In the genomic region with DNA sequence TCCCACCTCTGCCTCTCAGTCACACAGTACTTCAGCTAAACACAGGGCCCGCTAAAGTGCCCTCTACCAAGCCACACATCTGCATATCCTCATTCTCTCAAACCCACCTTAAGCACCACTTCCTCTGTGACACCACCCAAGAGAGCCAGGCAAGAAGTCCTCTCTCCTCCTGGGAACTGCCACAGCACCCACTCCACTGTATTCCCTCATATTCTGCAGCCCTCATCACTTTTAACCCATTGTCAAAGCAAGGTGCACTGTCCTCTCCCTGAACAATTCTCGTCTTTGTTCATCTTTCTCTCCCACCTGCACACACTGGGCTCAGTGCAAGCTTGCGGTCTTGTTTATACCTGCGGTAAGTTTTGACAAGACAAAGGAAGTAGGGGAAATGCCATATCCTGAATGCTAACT, we compare ENCODE assay signal across 1 cellular context.
TF ChIP-seq lines count a peak whose summit lies in the region.

No MANE protein-coding gene starts in this region.

TF ChIP-seq in GM12878, 131 proteins besides CTCF, POLR2A, EP300 and RAD21 (continued from another document and continues in another):
- TF ChIP-seq, protein P1, sequence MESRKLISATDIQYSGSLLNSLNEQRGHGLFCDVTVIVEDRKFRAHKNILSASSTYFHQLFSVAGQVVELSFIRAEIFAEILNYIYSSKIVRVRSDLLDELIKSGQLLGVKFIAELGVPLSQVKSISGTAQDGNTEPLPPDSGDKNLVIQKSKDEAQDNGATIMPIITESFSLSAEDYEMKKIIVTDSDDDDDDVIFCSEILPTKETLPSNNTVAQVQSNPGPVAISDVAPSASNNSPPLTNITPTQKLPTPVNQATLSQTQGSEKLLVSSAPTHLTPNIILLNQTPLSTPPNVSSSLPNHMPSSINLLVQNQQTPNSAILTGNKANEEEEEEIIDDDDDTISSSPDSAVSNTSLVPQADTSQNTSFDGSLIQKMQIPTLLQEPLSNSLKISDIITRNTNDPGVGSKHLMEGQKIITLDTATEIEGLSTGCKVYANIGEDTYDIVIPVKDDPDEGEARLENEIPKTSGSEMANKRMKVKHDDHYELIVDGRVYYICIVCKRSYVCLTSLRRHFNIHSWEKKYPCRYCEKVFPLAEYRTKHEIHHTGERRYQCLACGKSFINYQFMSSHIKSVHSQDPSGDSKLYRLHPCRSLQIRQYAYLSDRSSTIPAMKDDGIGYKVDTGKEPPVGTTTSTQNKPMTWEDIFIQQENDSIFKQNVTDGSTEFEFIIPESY (IDR thresholded peaks at IDR 0.05), result no peak
- TF ChIP-seq ZNF687 (IDR thresholded peaks at IDR 0.05) (no peak), EGR1 (IDR thresholded peaks at IDR 0.05; ENCODE audit: borderline replicate concordance in 1 of 2, low read depth in 2 of 2, low read length in 2 of 2) (no peak), CREB1 (IDR thresholded peaks at IDR 0.05; ENCODE audit: low read depth) (no peak), STAT1 (conservative IDR thresholded peaks at IDR 0.05) (no peak), YY1 (IDR thresholded peaks at IDR 0.05; ENCODE audit: low read depth, low read length) (no peak), SMAD1 (IDR thresholded peaks at IDR 0.05; ENCODE audit: low read depth, partially characterized antibody) (no peak), POU2F2 (IDR thresholded peaks at IDR 0.05; ENCODE audit: borderline replicate concordance, low read depth, low read length) (peak; percentile 92; the same call in 2 of the 3 replicates), ETV6 (conservative IDR thresholded peaks at IDR 0.05 in 1 of 2, IDR thresholded peaks at IDR 0.05 in 1 of 2; ENCODE audit: borderline replicate concordance in 1 of 2, low read depth in 1 of 2) (peak in 1 of 2 experiments; percentile 72; a peak in 2 of 4 replicates), MYB (IDR thresholded peaks at IDR 0.05; ENCODE audit: borderline replicate concordance, low read depth, low read length) (no peak), ZNF622 (IDR thresholded peaks at IDR 0.05) (no peak), SP1 (IDR thresholded peaks at IDR 0.05; ENCODE audit: low read depth, low read length) (no peak), LARP7 (IDR thresholded peaks at IDR 0.05) (no peak), BCL11A (IDR thresholded peaks at IDR 0.05; ENCODE audit: low read depth, low read length) (peak; percentile 36; the same call in 1 of the 2 replicates), SMAD5 (IDR thresholded peaks at IDR 0.05; ENCODE audit: low read depth) (no peak), RELA (IDR thresholded peaks at IDR 0.05; ENCODE audit: borderline replicate concordance, partially characterized antibody) (no peak), POLR2AphosphoS5 (IDR thresholded peaks at IDR 0.05; ENCODE audit: low read length) (no peak), CHD1 (IDR thresholded peaks at IDR 0.05; ENCODE audit: low read depth, low read length) (no peak), JUNB (IDR thresholded peaks at IDR 0.05) (no peak), MYC (IDR thresholded peaks at IDR 0.05; ENCODE audit: insufficient read depth, insufficient read length, insufficient replicate concordance, low read length, severe bottlenecking) (no peak), SUPT20H (IDR thresholded peaks at IDR 0.05; ENCODE audit: borderline replicate concordance, control insufficient read depth, low read depth, low read length) (no peak), KDM1A (IDR thresholded peaks at IDR 0.05; ENCODE audit: borderline replicate concordance) (no peak), ATF2 (IDR thresholded peaks at IDR 0.05; ENCODE audit: low read length) (no peak), MTA3 (IDR thresholded peaks at IDR 0.05; ENCODE audit: borderline replicate concordance, low read length) (no peak), NFIC (IDR thresholded peaks at IDR 0.05; ENCODE audit: low read depth, low read length) (no peak; the same call in 1 of the 2 replicates), E4F1 (IDR thresholded peaks at IDR 0.05; ENCODE audit: borderline replicate concordance, partially characterized antibody) (no peak), RB1 (IDR thresholded peaks at IDR 0.05; ENCODE audit: borderline replicate concordance) (no peak), MXI1 (IDR thresholded peaks at IDR 0.05; ENCODE audit: low read depth, low read length) (0 out of 2 replicates have a peak, but pooled peaks have one; percentile 22), SKIL (IDR thresholded peaks at IDR 0.05; ENCODE audit: low read depth, poor library complexity, severe bottlenecking) (no peak), CBFB (IDR thresholded peaks at IDR 0.05; ENCODE audit: low read depth) (no peak), GABPA (IDR thresholded peaks at IDR 0.05; ENCODE audit: low read depth) (no peak), NR2C1 (IDR thresholded peaks at IDR 0.05) (no peak), TCF7 (IDR thresholded peaks at IDR 0.05; ENCODE audit: borderline replicate concordance) (no peak), PRDM15 (CRISPR knock-in tag; IDR thresholded peaks at IDR 0.05) (no peak), SUZ12 (IDR thresholded peaks at IDR 0.05; ENCODE audit: unreplicated experiment) (no peak), EZH2 (IDR thresholded peaks at IDR 0.05; ENCODE audit: borderline replicate concordance, control insufficient read depth, low read depth, low read length) (no peak), NR2F1 (conservative IDR thresholded peaks at IDR 0.05) (no peak; the same call in 1 of the 2 replicates)
- TF ChIP-seq, protein P2, sequence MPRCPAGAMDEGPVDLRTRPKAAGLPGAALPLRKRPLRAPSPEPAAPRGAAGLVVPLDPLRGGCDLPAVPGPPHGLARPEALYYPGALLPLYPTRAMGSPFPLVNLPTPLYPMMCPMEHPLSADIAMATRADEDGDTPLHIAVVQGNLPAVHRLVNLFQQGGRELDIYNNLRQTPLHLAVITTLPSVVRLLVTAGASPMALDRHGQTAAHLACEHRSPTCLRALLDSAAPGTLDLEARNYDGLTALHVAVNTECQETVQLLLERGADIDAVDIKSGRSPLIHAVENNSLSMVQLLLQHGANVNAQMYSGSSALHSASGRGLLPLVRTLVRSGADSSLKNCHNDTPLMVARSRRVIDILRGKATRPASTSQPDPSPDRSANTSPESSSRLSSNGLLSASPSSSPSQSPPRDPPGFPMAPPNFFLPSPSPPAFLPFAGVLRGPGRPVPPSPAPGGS (IDR thresholded peaks at IDR 0.05; ENCODE audit: borderline replicate concordance, insufficient read depth, low read depth, low read length, poor library complexity, severe bottlenecking), result no peak
